In genomic region chr2:44450806-44451205, GRCh38 we compare ENCODE assay signal across 1 cellular context.
TF ChIP-seq lines count a peak whose summit lies in the region.

No MANE protein-coding gene starts in this region.

TF ChIP-seq in SK-N-SH, 30 proteins besides CTCF, POLR2A, EP300 and RAD21 (continued from another document):
- no peak for TF ChIP-seq YY1 (IDR thresholded peaks at IDR 0.05; ENCODE audit: low read depth)
- TF ChIP-seq FOXM1 (IDR thresholded peaks at IDR 0.05; ENCODE audit: low read depth) = no peak
- TF ChIP-seq FOXJ3 (CRISPR knock-in tag; IDR thresholded peaks at IDR 0.05) = no peak
- no peak for TF ChIP-seq ZBTB33 (IDR thresholded peaks at IDR 0.05; ENCODE audit: borderline replicate concordance, low read depth)
- no peak for TF ChIP-seq MEF2A (IDR thresholded peaks at IDR 0.05; ENCODE audit: borderline replicate concordance, low read depth)
- TF ChIP-seq JUND (IDR thresholded peaks at IDR 0.05) = no peak
